ENCODE assay signal across 7 cellular contexts in genomic region chr17:72120878-72121163, GRCh38. TPM values are rescaled to one million over a fixed set of nuclear protein-coding genes. Genes with fewer than 3 reads are reported as not detected.
DNase-seq lines count a peak whose midpoint lies in the region; ATAC-seq, FAIRE-seq and TF ChIP-seq lines count a peak whose summit lies in the region.

Gene SOX9, plus strand, starts transcription at chr17:72121020. Its CDS starts 372 bp downstream, at chr17:72121392.

- peaks cover 25% of the 10 kb centered on the region for H3K36me3 ChIP-seq in SJSA1

- H3K9me3 ChIP-seq in SJSA1 (replicated peaks) = no peaks in the 10 kb centered on the region

- peak; percentile 78 for ATAC-seq in GM21737 (IDR thresholded peaks at IDR 0.05; ENCODE audit: unreplicated experiment)

- DNase-seq in GM12892 (ENCODE audit: insufficient read length) (peak; percentile 76), HuH-7.5 (ENCODE audit: low spot score) (peak; percentile 99), SJSA1 (ENCODE audit: low read depth in 1 of 2, low spot score in 2 of 2) (peak; percentile 88 to 95), fibroblast of mammary gland (ENCODE audit: low read depth) (peak; percentile 81), myocyte (ENCODE audit: low read depth) (peak; percentile 98)
- DNase-seq in stimulated activated naive CD4-positive, alpha-beta T cell (lab: John Stamatoyannopoulos, UW) = no peak

- H3K27me3 ChIP-seq in SJSA1 (replicated peaks) = 0 out of 2 replicates have a peak, but pooled peaks cover 4% of the 10 kb centered on the region

- peak; percentile 54 for FAIRE-seq in GM12892 (lab: Jason Lieb, UNC)

- no peak for TF ChIP-seq CTCF in fibroblast of mammary gland (conservative IDR thresholded peaks at IDR 0.05; ENCODE audit: control insufficient read depth, insufficient read depth, low read depth, low read length)

- TF ChIP-seq POLR2A in GM12892 (IDR thresholded peaks at IDR 0.05; ENCODE audit: low read depth, low read length) = peak; percentile 87

- H3K27ac ChIP-seq in SJSA1 = no peak within 1 kb of the TSS

- peaks cover 44% of the 10 kb centered on the region for H3K4me1 ChIP-seq in SJSA1 (replicated peaks)

- H3K4me3 ChIP-seq in SJSA1 (peak within 1 kb of the TSS; percentile 56), fibroblast of mammary gland (ENCODE audit: control insufficient read depth, low read depth, low read length) (peak within 1 kb of the TSS; percentile 59)

RNA-seq across cellular contexts. Expression of gene SOX9, which starts in this region (rescaled TPM):
- polyA plus RNA-seq in GM12892 (2012; ENCODE audit: missing spikeins) = 7.4 TPM
- 2.9 and 4.0 TPM in 2 replicates for total RNA-seq in SJSA1 (2014; rRNA removed; shearing (Covaris generic))
- total RNA-seq in myocyte = 2.4 and 2.7 TPM in 2 replicates
- polyA plus RNA-seq in myocyte (2012) = 4.4 TPM

Comparison
In these comparisons a context has a peak if more than half of its experiments do, and no peak if none do; other contexts are left out.
1. DNase-seq: peak in GM12892 (single experiment), HuH-7.5 (single experiment), SJSA1 (2 of 2), fibroblast of mammary gland (single experiment) and myocyte (single experiment); none in stimulated activated naive CD4-positive, alpha-beta T cell (0 of 6).